21 cellular contexts compared by ENCODE assay signal in genomic region chr1:2031546-2032540, GRCh38. TPM values are rescaled to one million over a fixed set of nuclear protein-coding genes. Genes with fewer than 3 reads are reported as not detected.
A peak's percentile ranks its signal among the peaks of the same experiment; 100 is the strongest.
DNase-seq lines count a peak whose midpoint lies in the region; ATAC-seq, FAIRE-seq and TF ChIP-seq lines count a peak whose summit lies in the region.
"Had no signal": no experiment of that assay in that cellular context is flagged by ENCODE, and none has a peak within 500 bp of the region (broad histone marks: within the 10 kb centered on the region; RNA-seq: fewer than 3 reads in every experiment).

No MANE protein-coding gene starts in this region.

- DNase-seq in cerebellar nuclear complex (lab: John Stamatoyannopoulos, UW), result peak; percentile 75 to 84
- DNase-seq in kidney, result peak; percentile 69
- DNase-seq in naive thymus-derived CD8-positive, alpha-beta T cell, result no peak
- DNase-seq in stimulated activated CD4-positive, alpha-beta T cell treated with anti-CD3 and anti-CD28 coated beads, Interleukin-4, amount 100 ng/mL, for 4 hours, result no peak
- DNase-seq: Calu3; CD4-positive, CD25-positive, alpha-beta regulatory T cell; DMS79 treated with DMSO at 0.1 percent for 48 hours; GF-D8; NCI-H1436 treated with DMSO at 0.1 percent for 48 hours; NCI-H2081; NCI-H524 had no signal

- no peak overlapping the region for H3K4me3 Mint-ChIP-seq in naive thymus-derived CD8-positive, alpha-beta T cell
- H3K4me3 Mint-ChIP-seq: CD4-positive, CD25-positive, alpha-beta regulatory T cell had no signal

- peaks cover 0 to 33% (median 0%) of the 10 kb centered on the region in 11 experiments; a peak in 9 of 22 replicates for H3K27me3 ChIP-seq in BLaER1 treated with 17β-estradiol and CSF1 and Interleukin-3, amounts not matched to agents 10 nM and 100 nM

- H3K4me1 ChIP-seq in BLaER1 treated with 17β-estradiol and CSF1 and Interleukin-3, amounts not matched to agents 10 nM and 100 nM, result peaks cover 46 to 90% (median 71%) of the 10 kb centered on the region in 10 experiments
- H3K4me1 ChIP-seq in HEK293 (ENCODE audit: control insufficient read depth, insufficient read depth, low read length) (no peaks in the 10 kb centered on the region), kidney (ENCODE audit: control insufficient read depth in 1 of 2, insufficient read depth in 1 of 2, low read depth in 1 of 2, low read length in 2 of 2) (no peaks in the 10 kb centered on the region)
- H3K4me1 ChIP-seq: SJSA1 had no signal

- CTCF ChIA-PET in HEK293 (lab: Yijun Ruan, JAX), result interaction anchor here (4.1 kb wide), 1 partner anchor 14 kb away, joined by 35 read pairs; no protein-coding TSS in a partner anchor

- H3K9me3 Mint-ChIP-seq in naive thymus-derived CD8-positive, alpha-beta T cell, result no peaks in the 10 kb centered on the region
- H3K9me3 Mint-ChIP-seq: CD4-positive, CD25-positive, alpha-beta regulatory T cell; IgD-negative memory B cell had no signal

- H3K4me3 ChIP-seq in BLaER1 treated with 17β-estradiol and CSF1 and Interleukin-3, amounts not matched to agents 10 nM and 100 nM, result peak overlapping the region in 2 of 10 experiments; percentile 7 to 14; a peak in 2 of 20 replicates
- H3K4me3 ChIP-seq in HEK293 (ENCODE audit: low read depth, low read length) (no peak overlapping the region), kidney (ENCODE audit: low read length in 2 of 2) (no peak overlapping the region)
- H3K4me3 ChIP-seq: SJSA1 had no signal

- H3K9ac ChIP-seq in BLaER1 treated with 17β-estradiol and CSF1 and Interleukin-3, amounts not matched to agents 10 nM and 100 nM, result peak overlapping the region in 9 of 11 experiments; percentile 1 to 66 (median 27); a peak in 9 of 22 replicates
- H3K9ac ChIP-seq in kidney (ENCODE audit: low read length in 2 of 2), result no peak overlapping the region

- no peaks in the 10 kb centered on the region for H3K36me3 ChIP-seq in BLaER1 treated with 17β-estradiol and CSF1 and Interleukin-3, amounts not matched to agents 10 nM and 100 nM
- no peaks in the 10 kb centered on the region for H3K36me3 ChIP-seq in HEK293 (ENCODE audit: control insufficient read depth in 2 of 2, insufficient read depth in 1 of 2, low read length in 2 of 2)
- H3K36me3 ChIP-seq in kidney (ENCODE audit: control insufficient read depth in 1 of 2, insufficient read depth in 2 of 2, low read length in 2 of 2), result no peaks in the 10 kb centered on the region
- H3K36me3 ChIP-seq: SJSA1 had no signal

- no peak for TF ChIP-seq CTCF in HEK293 (tag by site-specific recombination; IDR thresholded peaks at IDR 0.05)
- no peak for TF ChIP-seq CTCF in kidney (IDR thresholded peaks at IDR 0.05; ENCODE audit: borderline replicate concordance, extremely low read depth, insufficient read depth)

- intact Hi-C loops in kidney (cut with DNase I), result no loop called here

- no peaks in the 10 kb centered on the region for H3K27me3 Mint-ChIP-seq in naive thymus-derived CD8-positive, alpha-beta T cell
- H3K27me3 Mint-ChIP-seq: CD4-positive, CD25-positive, alpha-beta regulatory T cell; IgD-negative memory B cell had no signal

- FAIRE-seq in kidney (lab: Jason Lieb, UNC), result no peak

- no peaks in the 10 kb centered on the region for H3K36me3 Mint-ChIP-seq in naive thymus-derived CD8-positive, alpha-beta T cell
- H3K36me3 Mint-ChIP-seq: CD4-positive, CD25-positive, alpha-beta regulatory T cell; IgD-negative memory B cell had no signal

- no peaks in the 10 kb centered on the region for H3K9me3 ChIP-seq in BLaER1 treated with 17β-estradiol and CSF1 and Interleukin-3, amounts not matched to agents 10 nM and 100 nM (replicated peaks in 1 of 11)
- no peaks in the 10 kb centered on the region for H3K9me3 ChIP-seq in HEK293 (ENCODE audit: control insufficient read depth, insufficient read depth, low read depth, low read length)
- H3K9me3 ChIP-seq in kidney (ENCODE audit: control insufficient read depth in 1 of 2, low read length in 2 of 2), result no peaks in the 10 kb centered on the region
- H3K9me3 ChIP-seq: SJSA1 had no signal

- peak overlapping the region in 4 of 11 experiments; percentile 35 to 97 (median 63); a peak in 8 of 22 replicates for H3K27ac ChIP-seq in BLaER1 treated with 17β-estradiol and CSF1 and Interleukin-3, amounts not matched to agents 10 nM and 100 nM
- H3K27ac ChIP-seq in HEK293 (ENCODE audit: extremely low read depth, low read depth, low read length) (no peak overlapping the region), kidney (ENCODE audit: low read depth in 2 of 2, low read length in 2 of 2) (no peak overlapping the region)
- H3K27ac ChIP-seq: SJSA1 had no signal

- no peaks in the 10 kb centered on the region for H3K4me1 Mint-ChIP-seq in naive thymus-derived CD8-positive, alpha-beta T cell

- H3K4me2 ChIP-seq in BLaER1 treated with 17β-estradiol and CSF1 and Interleukin-3, amounts not matched to agents 10 nM and 100 nM, result peak overlapping the region; percentile 44 to 100 (median 97)

- H3K27ac Mint-ChIP-seq in naive thymus-derived CD8-positive, alpha-beta T cell, result no peak overlapping the region
- H3K27ac Mint-ChIP-seq: CD4-positive, CD25-positive, alpha-beta regulatory T cell had no signal

- peaks cover 0 to 20% (median 0%) of the 10 kb centered on the region in 11 experiments; a peak in 4 of 22 replicates for H4K20me1 ChIP-seq in BLaER1 treated with 17β-estradiol and CSF1 and Interleukin-3, amounts not matched to agents 10 nM and 100 nM

- POLR2A ChIA-PET in HEK293 (lab: Yijun Ruan, JAX), result no interaction called here
- POLR2A ChIA-PET in naive thymus-derived CD8-positive, alpha-beta T cell (lab: Charles Lee), result no interaction called here

- ATAC-seq in HG03521 (IDR thresholded peaks at IDR 0.05; ENCODE audit: unreplicated experiment) (no peak), GM19023 (IDR thresholded peaks at IDR 0.05; ENCODE audit: unreplicated experiment) (no peak)
- no peak for ATAC-seq in naive thymus-derived CD8-positive, alpha-beta T cell

TF ChIP-seq in HEK293, 187 proteins besides CTCF, POLR2A, EP300 and RAD21:
- no peak for TF ChIP-seq ZNF148 (tag by site-specific recombination; IDR thresholded peaks at IDR 0.05; ENCODE audit: borderline replicate concordance)
- TF ChIP-seq ZIC2 (tag by site-specific recombination; IDR thresholded peaks at IDR 0.05), result peak; percentile 55
- peak; percentile 24; the same call in 1 of the 2 replicates for TF ChIP-seq SP2 (tag by site-specific recombination; IDR thresholded peaks at IDR 0.05)

RNA-seq across cellular contexts. Expression of gene GABRD, which starts 12.7 kb away (rescaled TPM):
- 0.63 TPM for total RNA-seq in kidney
- 1.1 TPM for polyA plus RNA-seq in kidney (ENCODE audit: insufficient read depth, low read depth, low replicate concordance)
- total RNA-seq in naive thymus-derived CD8-positive, alpha-beta T cell, result not detected
- polyA plus RNA-seq in naive thymus-derived CD8-positive, alpha-beta T cell, result not detected
- total RNA-seq: A673, Calu3, HT-29, RPMI7951, SJSA1 had no signal
- polyA plus RNA-seq: CD4-positive, CD25-positive, alpha-beta regulatory T cell; IgD-negative memory B cell had no signal

RNA-seq across cellular contexts. Expression of gene PRKCZ, which starts 18.4 kb away (rescaled TPM):
- 24.7 TPM for total RNA-seq in kidney
- polyA plus RNA-seq in kidney (ENCODE audit: insufficient read depth, low read depth, low replicate concordance), result 42.4 TPM
- total RNA-seq in naive thymus-derived CD8-positive, alpha-beta T cell, result 10 to 100 TPM; 29.8 to 33.9 TPM
- 10 to 100 TPM in 1 of 3 donors, 1 to 10 TPM in 2; 7.8 to 11.3 (median 9.2) TPM for polyA plus RNA-seq in naive thymus-derived CD8-positive, alpha-beta T cell

RNA-seq across cellular contexts. Expression of gene CFAP74, which starts 28.3 kb away (rescaled TPM):
- total RNA-seq in kidney, result not detected
- not detected for polyA plus RNA-seq in kidney (ENCODE audit: insufficient read depth, low read depth, low replicate concordance)
- total RNA-seq in naive thymus-derived CD8-positive, alpha-beta T cell, result not detected
- not detected for polyA plus RNA-seq in naive thymus-derived CD8-positive, alpha-beta T cell
- total RNA-seq: A673; Calu3; CD4-positive, CD25-positive, alpha-beta regulatory T cell; H4; HT-29; RPMI7951; SJSA1 had no signal
- polyA plus RNA-seq: CD4-positive, CD25-positive, alpha-beta regulatory T cell; IgD-negative memory B cell had no signal

Comparison
In these comparisons a context has a peak if more than half of its experiments do, and no peak if none do; other contexts are left out.
1. H3K9ac ChIP-seq: peak in BLaER1 treated with 17β-estradiol and CSF1 and Interleukin-3, amounts not matched to agents 10 nM and 100 nM (9 of 11); none in kidney (0 of 2).
2. DNase-seq: peak in cerebellar nuclear complex (2 of 2) and kidney (single experiment); none in naive thymus-derived CD8-positive, alpha-beta T cell (0 of 10) and stimulated activated CD4-positive, alpha-beta T cell treated with anti-CD3 and anti-CD28 coated beads, Interleukin-4, amount 100 ng/mL, for 4 hours (0 of 2).